Comparison of ENCODE assay signal across 12 cellular contexts in the genomic region with DNA sequence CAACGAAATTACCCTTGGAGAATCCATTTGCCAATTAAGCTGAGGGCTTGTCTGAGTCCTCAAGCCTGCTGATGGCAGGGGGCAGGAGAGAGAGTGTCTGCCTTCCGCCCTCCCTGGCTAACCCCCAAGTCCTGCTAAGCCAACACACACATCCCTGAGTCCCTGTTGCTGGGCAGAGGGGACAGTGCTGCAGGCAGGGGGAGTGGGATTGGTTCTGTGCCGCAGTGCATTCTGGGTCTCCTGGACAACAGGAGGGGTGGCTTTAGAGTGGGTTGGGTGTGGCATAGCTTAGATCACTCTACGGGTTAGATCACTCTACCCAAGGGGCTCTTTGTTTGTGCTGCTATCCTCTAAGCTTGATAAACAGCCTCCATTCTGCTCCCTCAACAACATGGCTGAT.
A peak's percentile ranks its signal among the peaks of the same experiment; 100 is the strongest.
DNase-seq lines count a peak whose midpoint lies in the region; ATAC-seq and TF ChIP-seq lines count a peak whose summit lies in the region.
"Had no signal": no experiment of that assay in that cellular context is flagged by ENCODE, and none has a peak within 500 bp of the region (broad histone marks: within the 10 kb centered on the region; RNA-seq: fewer than 3 reads in every experiment).

No MANE protein-coding gene starts in this region.

- H3K9me3 Mint-ChIP-seq in brain = peaks cover 0 to under 1% (median 0%) of the 10 kb centered on the region in 5 experiments
- peaks cover 3% of the 10 kb centered on the region for H3K9me3 Mint-ChIP-seq in T-helper 2 cell treated with Interferon-gamma antibody and Interleukin-4, amounts not matched to agents 5 μg/mL and 100 μg/mL, for 36 hours

- no peak for TF ChIP-seq CTCF in brain (conservative IDR thresholded peaks at IDR 0.05)

- in situ Hi-C loops in ACHN (cut with HindIII; ENCODE audit: low pct_ligation_motif_present, low pct_unique_long_range_greater_than_20kb, low sequenced_read_pairs) = no loop called here

- no peaks in the 10 kb centered on the region for H3K36me3 Mint-ChIP-seq in brain
- no peaks in the 10 kb centered on the region for H3K36me3 Mint-ChIP-seq in T-helper 2 cell treated with Interferon-gamma antibody and Interleukin-4, amounts not matched to agents 5 μg/mL and 100 μg/mL, for 36 hours (ENCODE audit: low read depth)

- peak overlapping the region; percentile 64 to 95 (median 85) for H3K27ac Mint-ChIP-seq in brain
- H3K27ac Mint-ChIP-seq in T-helper 2 cell treated with Interferon-gamma antibody and Interleukin-4, amounts not matched to agents 5 μg/mL and 100 μg/mL, for 36 hours = no peak overlapping the region

- peaks cover 24% of the 10 kb centered on the region for H3K4me1 Mint-ChIP-seq in brain
- no peaks in the 10 kb centered on the region for H3K4me1 Mint-ChIP-seq in T-helper 2 cell treated with Interferon-gamma antibody and Interleukin-4, amounts not matched to agents 5 μg/mL and 100 μg/mL, for 36 hours (ENCODE audit: low read depth)

- no peak for ATAC-seq in GM19452 (IDR thresholded peaks at IDR 0.05; ENCODE audit: unreplicated experiment)
- ATAC-seq: gastrocnemius medialis had no signal

- H3K4me3 Mint-ChIP-seq in brain = peak overlapping the region; percentile 25 to 70 (median 57)
- H3K4me3 Mint-ChIP-seq in T-helper 2 cell treated with Interferon-gamma antibody and Interleukin-4, amounts not matched to agents 5 μg/mL and 100 μg/mL, for 36 hours = no peak overlapping the region

- DNase-seq in ELF-1 (ENCODE audit: low read depth, low spot score) (peak; percentile 51), NCI-H2081 treated with DMSO at 0.1 percent for 48 hours (lab: John Stamatoyannopoulos, UW) (peak; percentile 44), medulla oblongata (ENCODE audit: extremely low spot score) (peak; percentile 30), ACHN (no peak)
- no peak for DNase-seq in stimulated activated CD4-positive, alpha-beta T cell treated with anti-CD3 and anti-CD28 coated beads, Interleukin-1b, Interleukin-23, amount 100 ng/mL, for 48 hours
- DNase-seq in T-helper 2 cell treated with Interferon-gamma antibody and Interleukin-4, amounts not matched to agents 5 μg/mL and 100 μg/mL, for 36 hours (ENCODE audit: low spot score) = no peak
- DNase-seq: gastrocnemius medialis, IMR-90, NCI-H2171, SHP77 had no signal

- H3K27me3 Mint-ChIP-seq in brain = peaks cover 5% of the 10 kb centered on the region
- no peaks in the 10 kb centered on the region for H3K27me3 Mint-ChIP-seq in T-helper 2 cell treated with Interferon-gamma antibody and Interleukin-4, amounts not matched to agents 5 μg/mL and 100 μg/mL, for 36 hours (ENCODE audit: low read depth)

Comparison
In these comparisons a context has a peak if more than half of its experiments do, and no peak if none do; other contexts are left out.
1. DNase-seq: peak in ELF-1 (single experiment), NCI-H2081 treated with DMSO at 0.1 percent for 48 hours (single experiment) and medulla oblongata (single experiment); none in ACHN (single experiment), stimulated activated CD4-positive, alpha-beta T cell treated with anti-CD3 and anti-CD28 coated beads, Interleukin-1b, Interleukin-23, amount 100 ng/mL, for 48 hours (single experiment) and T-helper 2 cell treated with Interferon-gamma antibody and Interleukin-4, amounts not matched to agents 5 μg/mL and 100 μg/mL, for 36 hours (single experiment).